In genomic region chr9:99299214-99300102, GRCh38 we compare ENCODE assay signal across 9 cellular contexts.
DNase-seq lines count a peak whose midpoint lies in the region; ATAC-seq lines count a peak whose summit lies in the region.
"Had no signal": no experiment of that assay in that cellular context is flagged by ENCODE, and none has a peak within 500 bp of the region (broad histone marks: within the 10 kb centered on the region; RNA-seq: fewer than 3 reads in every experiment).

No MANE protein-coding gene starts in this region.

- DNase-seq in NCI-H1105 treated with DMSO at 0.1 percent for 48 hours (lab: John Stamatoyannopoulos, UW) (peak; percentile 9), NCI-H1105 (lab: John Stamatoyannopoulos, UW) (no peak), NCI-H2171 treated with DMSO at 0.1 percent for 48 hours (lab: John Stamatoyannopoulos, UW) (peak; percentile 36), dermis blood vessel endothelial cell (peak; percentile 69), renal cortical epithelial cell (ENCODE audit: low read depth) (peak; percentile 84), caudate nucleus (lab: John Stamatoyannopoulos, UW) (no peak)

- no peak for ATAC-seq in HG03565 (IDR thresholded peaks at IDR 0.05; ENCODE audit: unreplicated experiment)
- ATAC-seq in GM19452 (IDR thresholded peaks at IDR 0.05; ENCODE audit: unreplicated experiment): no peak

- H3K27ac ChIP-seq in caudate nucleus (ENCODE audit: low read depth, low read length): no peak overlapping the region
- H3K27ac ChIP-seq: BLaER1 treated with 17β-estradiol and CSF1 and Interleukin-3, amounts not matched to agents 10 nM and 100 nM had no signal

Comparison
In these comparisons a context has a peak if more than half of its experiments do, and no peak if none do; other contexts are left out.
1. DNase-seq: peak in NCI-H1105 treated with DMSO at 0.1 percent for 48 hours (single experiment), NCI-H2171 treated with DMSO at 0.1 percent for 48 hours (single experiment), dermis blood vessel endothelial cell (single experiment) and renal cortical epithelial cell (single experiment); none in NCI-H1105 (single experiment) and caudate nucleus (0 of 61).